Comparison of ENCODE assay signal across 8 cellular contexts in genomic region chr17:30378191-30378796, GRCh38. TPM values are rescaled to one million over a fixed set of nuclear protein-coding genes. Genes with fewer than 3 reads are reported as not detected.
A peak's percentile ranks its signal among the peaks of the same experiment; 100 is the strongest.
DNase-seq lines count a peak whose midpoint lies in the region; ATAC-seq, FAIRE-seq and TF ChIP-seq lines count a peak whose summit lies in the region.

No MANE protein-coding gene starts in this region.

- WGBS in K562 (ENCODE audit: insufficient coverage, low coverage, missing lambda C conversion rate): 49% methylated on average over 32 of the region's 32 CpGs

- H3K27ac ChIP-seq in K562 (ENCODE audit: extremely low read depth, low read depth, low read length): peak overlapping the region; percentile 7; the same call in 1 of the 3 replicates

- H3K4me3 ChIP-seq in K562: peak overlapping the region; percentile 72

- in situ Hi-C loops in K562 (cut with MboI): no loop called here

- FAIRE-seq in K562 (lab: Jason Lieb, UNC): peak; percentile 86

- no peaks in the 10 kb centered on the region for H3K9me3 ChIP-seq in K562 (replicated peaks; ENCODE audit: control insufficient read depth, insufficient read depth, low read depth, low read length)

- intact Hi-C loops in K562 (cut with micrococcal nuclease): loop anchor here (2.0 kb wide), 1 partner anchor 33 kb away; no protein-coding TSS in a partner anchor

- no peak for TF ChIP-seq EP300 in K562 (IDR thresholded peaks at IDR 0.05; ENCODE audit: low read length)

- peaks cover 32% of the 10 kb centered on the region for H3K79me2 ChIP-seq in K562 (ENCODE audit: control insufficient read depth, insufficient read depth, low read length)

- BruUV-seq in K562 (replicated peaks; lab: Mats Ljungman, UMichigan): TSS peak; percentile 73

- H2AFZ ChIP-seq in K562 (ENCODE audit: low read depth, low read length): peak overlapping the region; percentile 93

- no peak for ATAC-seq in K562
- no peak for ATAC-seq in GM21526 (IDR thresholded peaks at IDR 0.05; ENCODE audit: low FRiP score, unreplicated experiment)

- H3K4me1 ChIP-seq in K562 (replicated peaks in 1 of 2; ENCODE audit: control insufficient read depth in 2 of 2, insufficient read depth in 2 of 2, low read length in 2 of 2): peaks cover 21 to 33% of the 10 kb centered on the region in 2 experiments

- no peaks in the 10 kb centered on the region for H3K9me1 ChIP-seq in K562 (ENCODE audit: control insufficient read depth, insufficient read depth, low read length)

- H4K20me1 ChIP-seq in K562 (replicated peaks; ENCODE audit: control insufficient read depth, insufficient read depth, low read length): peaks cover 6% of the 10 kb centered on the region; the same call in 1 of the 2 replicates

- no peaks in the 10 kb centered on the region for H3K27me3 ChIP-seq in K562 (ENCODE audit: control insufficient read depth in 2 of 2, insufficient read depth in 2 of 2, low read length in 2 of 2)

- peak overlapping the region; percentile 88 for H3K4me2 ChIP-seq in K562 (ENCODE audit: insufficient read depth, low read length)

- peak overlapping the region in 1 of 2 experiments; percentile 53; a peak in 1 of 4 replicates for H3K9ac ChIP-seq in K562 (ENCODE audit: insufficient read depth in 1 of 2, low read depth in 2 of 2, low read length in 2 of 2)

- TF ChIP-seq POLR2A in K562 (conservative IDR thresholded peaks at IDR 0.05): no peak

- CTCF ChIA-PET in K562 (lab: Yijun Ruan, JAX; ENCODE audit: low intra/inter-chr PET ratio): no interaction called here

- no peak for TF ChIP-seq RAD21 in K562 (CRISPR knock-in tag; conservative IDR thresholded peaks at IDR 0.05 in 1 of 2, IDR thresholded peaks at IDR 0.05 in 1 of 2)

- DNase-seq in NCI-H146 (lab: John Stamatoyannopoulos, UW) (peak; percentile 42), NCI-H146 treated with DMSO at 0.1 percent for 48 hours (lab: John Stamatoyannopoulos, UW; ENCODE audit: unreplicated experiment) (no peak), T follicular helper cell (ENCODE audit: low read depth) (peak; percentile 30), K562 (ENCODE audit: extremely low read depth in 1 of 4, low spot score in 3 of 4) (peak; percentile 26 to 54 (median 38)), iris pigment epithelial cell (ENCODE audit: low read depth) (peak; percentile 27), NCI-H2107 (lab: John Stamatoyannopoulos, UW) (no peak)
- peak; percentile 37 to 54 for DNase-seq in stimulated activated CD4-positive, alpha-beta T cell treated with anti-CD3 and anti-CD28 coated beads, Interleukin-2, amount 100 ng/mL, for 48 hours

- no peak for TF ChIP-seq CTCF in K562 (IDR thresholded peaks at IDR 0.05 in 2 of 3, conservative IDR thresholded peaks at IDR 0.05 in 1 of 3; ENCODE audit: insufficient read depth in 2 of 3, low read depth in 1 of 3, low read length in 3 of 3)

- POLR2A ChIA-PET in K562 (lab: Yijun Ruan, JAX): interaction anchor here (1.5 kb wide), 1 partner anchor 11 kb away, joined by 3 read pairs; no protein-coding TSS in a partner anchor

- no peaks in the 10 kb centered on the region for H3K36me3 ChIP-seq in K562 (ENCODE audit: control insufficient read depth, insufficient read depth, low read length)

TF ChIP-seq in K562, 482 proteins besides CTCF, POLR2A, EP300 and RAD21 (continues in another document):
- TF ChIP-seq PTTG1 (tag; IDR thresholded peaks at IDR 0.05; ENCODE audit: low read depth) (no peak), ZNF24 (IDR thresholded peaks at IDR 0.05) (no peak), ZNF280B (CRISPR knock-in tag; IDR thresholded peaks at IDR 0.05) (no peak), L3MBTL2 (IDR thresholded peaks at IDR 0.05) (0 out of 2 replicates have a peak, but pooled peaks have one; percentile 16), CREB3L1 (IDR thresholded peaks at IDR 0.05; ENCODE audit: borderline replicate concordance, low read depth) (0 out of 2 replicates have a peak, but pooled peaks have one; percentile 18), MLX (CRISPR knock-in tag; conservative IDR thresholded peaks at IDR 0.05) (no peak), SFPQ (IDR thresholded peaks at IDR 0.05; ENCODE audit: low read depth, low read length) (no peak), MCM3 (IDR thresholded peaks at IDR 0.05) (no peak)

RNA-seq across cellular contexts. Expression of gene CPD, which starts 0.4 kb away (rescaled TPM):
- 55.4 and 75.5 TPM in 2 replicates for total RNA-seq in K562 (2011; cell fraction: chromatin; rRNA removed; ENCODE audit: low replicate concordance)
- total RNA-seq in K562 (2011; cell fraction: nucleolus; rRNA removed): 32.4 and 50.1 TPM in 2 replicates
- 56.6 and 61.7 TPM in 2 replicates for total RNA-seq in K562 (2011; cell fraction: nucleoplasm; rRNA removed)
- total RNA-seq in K562 (2014; rRNA removed) (16.2 and 22.4 TPM in 2 replicates), K562 (2014; rRNA removed; fragmentation: Illumina TruSeq; extraction: Trizol) (21.9 and 26.1 TPM in 2 replicates), K562 (2015; rRNA removed; fragmentation: Illumina TruSeq; extraction: Trizol) (20.8 and 21.7 TPM in 2 replicates), K562 (2021) (21.3 and 24.4 TPM in 2 replicates)
- polyA plus RNA-seq in K562 (2011; rRNA removed) (11.2 and 20.4 TPM in 2 replicates), K562 (2014; fragmentation: Illumina TruSeq; extraction: Trizol) (16.4 and 16.7 TPM in 2 replicates), K562 (2014; fragmentation: Nextera tagmentation; extraction: Ambion mirVana) (1 to 10 TPM; 4.5 to 4.9 TPM), K562 (2014; rRNA removed) (6.9 and 8.6 TPM in 2 replicates)
- polyA plus RNA-seq in K562 (2011; cell fraction: cytosol; rRNA removed): 3.8 and 5.1 TPM in 2 replicates
- polyA plus RNA-seq in K562 (2011; cell fraction: nucleus; rRNA removed): 8.6 and 9.4 TPM in 2 replicates
- 10.9 and 17.2 TPM in 2 replicates for polyA plus RNA-seq in K562 (2012)
- polyA minus RNA-seq in K562 (2011; rRNA and poly(A)+ RNA removed): 55.2 and 66.7 TPM in 2 replicates
- 23.1 and 45.0 TPM in 2 replicates for polyA minus RNA-seq in K562 (2011; cell fraction: cytosol; rRNA and poly(A)+ RNA removed)
- polyA minus RNA-seq in K562 (2011; cell fraction: nucleus; rRNA and poly(A)+ RNA removed): 9.0 and 13.3 TPM in 2 replicates

RNA-seq across cellular contexts. Expression of gene TMIGD1, which starts 44.4 kb away (rescaled TPM):
- not detected in 2 replicates for total RNA-seq in K562 (2011; cell fraction: chromatin; rRNA removed; ENCODE audit: low replicate concordance)
- not detected in 2 replicates for total RNA-seq in K562 (2011; cell fraction: nucleolus; rRNA removed)
- total RNA-seq in K562 (2011; cell fraction: nucleoplasm; rRNA removed): not detected in 2 replicates
- total RNA-seq in K562 (2014; rRNA removed) (not detected in 2 replicates), K562 (2014; rRNA removed; fragmentation: Illumina TruSeq; extraction: Trizol) (not detected in 2 replicates), K562 (2015; rRNA removed; fragmentation: Illumina TruSeq; extraction: Trizol) (not detected in 2 replicates), K562 (2021) (not detected in 2 replicates)
- polyA plus RNA-seq in K562 (2011; rRNA removed) (not detected in 2 replicates), K562 (2014; fragmentation: Illumina TruSeq; extraction: Trizol) (not detected in 2 replicates), K562 (2014; fragmentation: Nextera tagmentation; extraction: Ambion mirVana) (not detected), K562 (2014; rRNA removed) (not detected in 2 replicates)
- not detected in 2 replicates for polyA plus RNA-seq in K562 (2011; cell fraction: cytosol; rRNA removed)
- not detected in 2 replicates for polyA plus RNA-seq in K562 (2011; cell fraction: nucleus; rRNA removed)
- not detected in 2 replicates for polyA plus RNA-seq in K562 (2012)
- not detected in 2 replicates for polyA minus RNA-seq in K562 (2011; rRNA and poly(A)+ RNA removed)
- polyA minus RNA-seq in K562 (2011; cell fraction: cytosol; rRNA and poly(A)+ RNA removed): not detected in 2 replicates
- polyA minus RNA-seq in K562 (2011; cell fraction: nucleus; rRNA and poly(A)+ RNA removed): not detected in 2 replicates

Comparison
In these comparisons a context has a peak if more than half of its experiments do, and no peak if none do; other contexts are left out.
1. DNase-seq: peak in NCI-H146 (single experiment), T follicular helper cell (single experiment), K562 (4 of 4), iris pigment epithelial cell (single experiment) and stimulated activated CD4-positive, alpha-beta T cell treated with anti-CD3 and anti-CD28 coated beads, Interleukin-2, amount 100 ng/mL, for 48 hours (2 of 2); none in NCI-H146 treated with DMSO at 0.1 percent for 48 hours (single experiment) and NCI-H2107 (single experiment).